Comparison of ENCODE assay signal across 9 cellular contexts in the genomic region with DNA sequence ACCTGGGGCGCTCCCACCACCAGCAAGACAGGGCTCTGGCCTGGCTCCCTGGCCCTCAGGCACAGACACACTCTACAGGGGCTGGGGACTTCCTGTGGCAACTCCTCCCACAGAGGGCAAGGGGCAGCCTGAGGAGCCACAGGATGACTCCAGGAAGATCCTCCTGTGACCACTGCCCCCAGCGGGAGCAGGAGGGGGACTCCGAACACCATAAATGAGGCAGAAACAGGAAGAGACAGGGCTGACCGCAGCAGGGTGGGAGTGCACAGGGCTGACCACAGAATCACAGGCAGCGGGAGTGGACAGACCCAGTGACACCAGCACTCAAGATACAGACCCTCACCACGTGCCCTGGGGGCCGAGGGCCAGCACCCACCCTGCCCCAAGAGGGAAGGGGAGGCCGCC. TPM values are rescaled to one million over a fixed set of nuclear protein-coding genes. Genes with fewer than 3 reads are reported as not detected.
DNase-seq lines count a peak whose midpoint lies in the region; ATAC-seq and TF ChIP-seq lines count a peak whose summit lies in the region.
"Had no signal": no experiment of that assay in that cellular context is flagged by ENCODE, and none has a peak within 500 bp of the region (broad histone marks: within the 10 kb centered on the region; RNA-seq: fewer than 3 reads in every experiment).

No MANE protein-coding gene starts in this region.

- H3K79me2 ChIP-seq in OCI-LY1 (ENCODE audit: insufficient read depth, low read length) (no peaks in the 10 kb centered on the region), mammary epithelial cell (ENCODE audit: insufficient read depth, low read length) (peaks cover 64% of the 10 kb centered on the region)

- DNase-seq in GDM1 (lab: John Stamatoyannopoulos, UW): peak; percentile 50
- DNase-seq in epithelial cell of prostate (ENCODE audit: low read depth, low spot score): no peak
- DNase-seq in DMS53 treated with DMSO at 0.1 percent for 48 hours (lab: John Stamatoyannopoulos, UW; ENCODE audit: unreplicated experiment): no peak
- no peak for DNase-seq in AG08396 (ENCODE audit: low spot score)
- DNase-seq in mammary epithelial cell: no peak
- DNase-seq: dermis blood vessel endothelial cell had no signal

- H3K27me3 ChIP-seq in OCI-LY1 (ENCODE audit: insufficient read depth, low read length) (no peaks in the 10 kb centered on the region), neutrophil (no peaks in the 10 kb centered on the region), mammary epithelial cell (ENCODE audit: insufficient read depth, low read length) (no peaks in the 10 kb centered on the region)

- no peak overlapping the region for H3K9ac ChIP-seq in OCI-LY1 (ENCODE audit: low read length)
- H3K9ac ChIP-seq in mammary epithelial cell (ENCODE audit: insufficient read depth, low read length): no peak overlapping the region

- in situ Hi-C loops in mammary epithelial cell (cut with MboI; ENCODE audit: low sequenced_read_pairs in 2 of 2): no loop called here

- TF ChIP-seq CTCF in OCI-LY1 (IDR thresholded peaks at IDR 0.05; ENCODE audit: low read length): no peak
- peak; percentile 30 for TF ChIP-seq CTCF in neutrophil (IDR thresholded peaks at IDR 0.05)
- TF ChIP-seq CTCF in mammary epithelial cell (conservative IDR thresholded peaks at IDR 0.05 in 1 of 2, IDR thresholded peaks at IDR 0.05 in 1 of 2; ENCODE audit: extremely low read depth in 1 of 2, insufficient read depth in 1 of 2, low read depth in 1 of 2, low read length in 2 of 2): no peak

- H4K20me1 ChIP-seq in OCI-LY1 (ENCODE audit: insufficient read depth, low read length): no peaks in the 10 kb centered on the region
- H4K20me1 ChIP-seq in mammary epithelial cell (ENCODE audit: insufficient read depth, low read length): no peaks in the 10 kb centered on the region

- WGBS in mammary epithelial cell (ENCODE audit: low coverage, missing lambda C conversion rate): 96% methylated on average over 4 of the region's 8 CpGs

- H3F3A ChIP-seq in OCI-LY1 (ENCODE audit: insufficient read depth, low read length): no peaks in the 10 kb centered on the region

- H3K4me3 ChIP-seq in OCI-LY1 (ENCODE audit: low read depth, low read length, poor library complexity, severe bottlenecking) (no peak overlapping the region), neutrophil (ENCODE audit: low read depth in 1 of 2, low read length in 1 of 2) (peak overlapping the region; percentile 52 to 77), mammary epithelial cell (replicated peaks in 1 of 3; ENCODE audit: insufficient read depth in 1 of 3, low read depth in 2 of 3, low read length in 3 of 3) (no peak overlapping the region)

- intact Hi-C loops in mammary epithelial cell (cut with micrococcal nuclease): no loop called here

- H2AFZ ChIP-seq in OCI-LY1 (ENCODE audit: low read length) (no peak overlapping the region), mammary epithelial cell (ENCODE audit: low read depth, low read length) (no peak overlapping the region)

- H3K9me2 ChIP-seq in OCI-LY1 (ENCODE audit: low read depth, low read length): no peaks in the 10 kb centered on the region

- no TSS peak for BruUV-seq in mammary epithelial cell (replicated peaks; lab: Mats Ljungman, UMichigan)

- H3K9me3 ChIP-seq in OCI-LY1 (ENCODE audit: low read length): no peaks in the 10 kb centered on the region
- no peaks in the 10 kb centered on the region for H3K9me3 ChIP-seq in neutrophil
- no peaks in the 10 kb centered on the region for H3K9me3 ChIP-seq in mammary epithelial cell (replicated peaks; ENCODE audit: insufficient read depth, low read length)

- CTCF ChIA-PET in mammary epithelial cell (lab: Charles Lee; ENCODE audit: low non-redundant PET): no interaction called here

- dilution Hi-C loops in mammary epithelial cell (cut with HindIII; ENCODE audit: low sequenced_read_pairs): no loop called here

- ATAC-seq in HG02763 (IDR thresholded peaks at IDR 0.05; ENCODE audit: unreplicated experiment): no peak

- no peak overlapping the region; the same call in 1 of the 2 replicates for H3K4me2 ChIP-seq in OCI-LY1 (ENCODE audit: low read length)
- H3K4me2 ChIP-seq in mammary epithelial cell (ENCODE audit: insufficient read depth, low read depth, low read length): no peak overlapping the region

- H3K36me3 ChIP-seq in OCI-LY1 (ENCODE audit: insufficient read depth, low read length): peaks cover 4% of the 10 kb centered on the region; the same call in 1 of the 2 replicates
- H3K36me3 ChIP-seq in neutrophil: peaks cover 13% of the 10 kb centered on the region
- no peaks in the 10 kb centered on the region for H3K36me3 ChIP-seq in mammary epithelial cell (ENCODE audit: insufficient read depth, low read length)

- peak overlapping the region; percentile 89 for H3K27ac ChIP-seq in OCI-LY1 (ENCODE audit: low read depth, low read length, poor library complexity, severe bottlenecking)
- H3K27ac ChIP-seq in epithelial cell of prostate: peak overlapping the region; percentile 46
- peak overlapping the region; percentile 99 for H3K27ac ChIP-seq in neutrophil
- no peak overlapping the region for H3K27ac ChIP-seq in mammary epithelial cell (ENCODE audit: insufficient read depth, low read depth, low read length)

- H3K4me1 ChIP-seq in OCI-LY1 (ENCODE audit: insufficient read depth, low read length, severe bottlenecking) (peaks cover 77% of the 10 kb centered on the region), neutrophil (ENCODE audit: control insufficient read depth in 1 of 2, insufficient read depth in 1 of 2, low read depth in 1 of 2, low read length in 1 of 2) (peaks cover 73 to 81% of the 10 kb centered on the region in 2 experiments), mammary epithelial cell (ENCODE audit: insufficient read depth, low read length) (peaks cover 27% of the 10 kb centered on the region)

RNA-seq across cellular contexts. Expression of a gene that starts 10.8 kb away (rescaled TPM):
- total RNA-seq in mammary epithelial cell: 10 to 100 TPM; 56.8 to 78.3 TPM
- polyA plus RNA-seq in mammary epithelial cell: 51.9 TPM
- polyA minus RNA-seq in mammary epithelial cell: 274 TPM

RNA-seq across cellular contexts. Expression of a gene that starts 52.4 kb away (rescaled TPM):
- total RNA-seq in mammary epithelial cell: 10 to 100 TPM; 32.8 to 63.0 TPM
- 73.7 TPM for polyA plus RNA-seq in mammary epithelial cell
- 67.3 TPM for polyA minus RNA-seq in mammary epithelial cell

Comparison
In these comparisons a context has a peak if more than half of its experiments do, and no peak if none do; other contexts are left out.
1. H3K4me3 ChIP-seq: peak in neutrophil (2 of 2); none in OCI-LY1 (single experiment) and mammary epithelial cell (0 of 3).